ENCODE assay signal across 1 cellular context in genomic region chr9:111967621-111968020, GRCh38.
TF ChIP-seq lines count a peak whose summit lies in the region.

No MANE protein-coding gene starts in this region.

TF ChIP-seq in A549, 52 proteins besides CTCF, POLR2A, EP300 and RAD21 (continued from another document):
- TF ChIP-seq REST (IDR thresholded peaks at IDR 0.05) (no peak), ZC3H11A (IDR thresholded peaks at IDR 0.05) (no peak), CHD4 (IDR thresholded peaks at IDR 0.05; ENCODE audit: borderline replicate concordance) (no peak)
